Comparison of ENCODE assay signal across 20 cellular contexts in the genomic region with DNA sequence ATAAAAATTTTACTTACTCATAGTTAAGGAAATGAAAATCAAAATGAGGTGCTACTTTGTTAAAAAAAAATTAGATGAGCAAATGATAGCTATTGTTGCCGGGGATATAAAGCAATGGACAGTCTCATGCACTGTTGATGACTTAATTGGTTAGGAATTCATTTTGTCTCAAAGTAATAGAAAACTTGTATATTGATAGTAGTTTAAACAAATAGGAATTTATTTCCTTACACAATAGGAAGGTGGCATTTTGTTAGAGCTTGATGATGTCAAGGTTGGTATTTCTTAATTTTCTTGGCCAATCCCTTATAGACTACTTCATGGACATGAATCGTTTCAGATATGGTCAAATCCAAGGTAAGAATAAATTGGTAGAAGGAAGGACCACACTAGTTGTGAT. TPM values are rescaled to one million over a fixed set of nuclear protein-coding genes. Genes with fewer than 3 reads are reported as not detected.
DNase-seq lines count a peak whose midpoint lies in the region; ATAC-seq, FAIRE-seq and TF ChIP-seq lines count a peak whose summit lies in the region.
"Had no signal": no experiment of that assay in that cellular context is flagged by ENCODE, and none has a peak within 500 bp of the region (broad histone marks: within the 10 kb centered on the region; RNA-seq: fewer than 3 reads in every experiment).

No MANE protein-coding gene starts in this region.

- 72 to 76% methylated on average over 2 of the region's 2 CpGs for WGBS in pancreas, 2 donors

- H3K27ac ChIP-seq in PC-3 (ENCODE audit: low read length): no peak overlapping the region
- peak overlapping the region; percentile 17 for H3K27ac ChIP-seq in epithelial cell of prostate
- H3K27ac ChIP-seq in pancreas: no peak overlapping the region
- H3K27ac ChIP-seq: ascending aorta; BLaER1 treated with 17β-estradiol and CSF1 and Interleukin-3, amounts not matched to agents 10 nM and 100 nM; tibial nerve had no signal

- H3K9me3 ChIP-seq in PC-3 (ENCODE audit: low read length) (no peaks in the 10 kb centered on the region), pancreas (no peaks in the 10 kb centered on the region)
- H3K9me3 ChIP-seq: ascending aorta; BLaER1 treated with 17β-estradiol and CSF1 and Interleukin-3, amounts not matched to agents 10 nM and 100 nM; tibial nerve had no signal

- TF ChIP-seq CTCF in PC-3 (conservative IDR thresholded peaks at IDR 0.05; ENCODE audit: low read depth, low read length) (no peak), pancreas (IDR thresholded peaks at IDR 0.05) (no peak)

- ATAC-seq in PC-3 (no peak), pancreas (no peak)
- ATAC-seq: HCT116, left colon, natural killer cell had no signal

- DNase-seq in GM04503 (ENCODE audit: low read depth) (peak; percentile 11), PC-3 (peak; percentile 32), epithelial cell of prostate (ENCODE audit: low read depth, low spot score) (no peak), pancreas (no peak), NCI-H1417 (lab: John Stamatoyannopoulos, UW) (no peak), D341Med (ENCODE audit: low spot score) (no peak), islet precursor cell (no peak)
- DNase-seq: activated CD4-positive, alpha-beta T cell treated with anti-CD3 and anti-CD28 coated beads for 48 hours; endodermal cell; left colon; natural killer cell; NCI-H1105 treated with DMSO at 0.1 percent for 48 hours; NCI-H524 treated with DMSO at 0.1 percent for 48 hours; posterior cingulate gyrus; SHP77 had no signal

- no peak overlapping the region for H2AFZ ChIP-seq in PC-3 (ENCODE audit: low read length)

- CTCF ChIA-PET in PC-3 (lab: Charles Lee): no interaction called here

- intact Hi-C loops in PC-3 (cut with micrococcal nuclease): no loop called here
- intact Hi-C loops in pancreas (cut with DNase I): no loop called here

- no peak overlapping the region for H3K9ac ChIP-seq in PC-3 (ENCODE audit: low read length)
- H3K9ac ChIP-seq: BLaER1 treated with 17β-estradiol and CSF1 and Interleukin-3, amounts not matched to agents 10 nM and 100 nM had no signal

- H3K4me3 ChIP-seq in PC-3 (ENCODE audit: low read length) (no peak overlapping the region), pancreas (no peak overlapping the region)
- H3K4me3 ChIP-seq: ascending aorta; BLaER1 treated with 17β-estradiol and CSF1 and Interleukin-3, amounts not matched to agents 10 nM and 100 nM; tibial nerve had no signal

- BruUV-seq in PC-3 (replicated peaks; lab: Mats Ljungman, UMichigan): no TSS peak

- peaks cover 90% of the 10 kb centered on the region for H3K79me2 ChIP-seq in PC-3 (ENCODE audit: low read length)

- no peaks in the 10 kb centered on the region for H3K27me3 ChIP-seq in PC-3 (ENCODE audit: low read length)
- no peaks in the 10 kb centered on the region for H3K27me3 ChIP-seq in pancreas
- H3K27me3 ChIP-seq: ascending aorta; BLaER1 treated with 17β-estradiol and CSF1 and Interleukin-3, amounts not matched to agents 10 nM and 100 nM; tibial nerve had no signal

- POLR2A ChIA-PET in PC-3 (lab: Charles Lee; ENCODE audit: unreplicated experiment): no interaction called here

- peaks cover 19% of the 10 kb centered on the region for H3K36me3 ChIP-seq in PC-3 (ENCODE audit: low read depth, low read length)
- H3K36me3 ChIP-seq in pancreas: peaks cover 0 to 4% (median 0%) of the 10 kb centered on the region in 3 donors

- peaks cover 50% of the 10 kb centered on the region for H3K4me1 ChIP-seq in PC-3 (ENCODE audit: insufficient read depth, low read length)
- H3K4me1 ChIP-seq in pancreas: peaks cover 10 to 24% (median 20%) of the 10 kb centered on the region in 3 donors

- no peak overlapping the region for H3K4me2 ChIP-seq in PC-3 (ENCODE audit: low read length)
- H3K4me2 ChIP-seq: BLaER1 treated with 17β-estradiol and CSF1 and Interleukin-3, amounts not matched to agents 10 nM and 100 nM had no signal

- H3K9me2 ChIP-seq in PC-3 (replicated peaks; ENCODE audit: low read length): no peaks in the 10 kb centered on the region

- H4K20me1 ChIP-seq in PC-3 (ENCODE audit: low read length): peaks cover 47% of the 10 kb centered on the region

- peak; percentile 47 for FAIRE-seq in pancreas (lab: Jason Lieb, UNC)
- FAIRE-seq: frontal cortex had no signal

- H3F3A ChIP-seq in PC-3 (ENCODE audit: low read length, unreplicated experiment): peaks cover 3% of the 10 kb centered on the region

RNA-seq across cellular contexts. Expression of a gene that starts 7.8 kb away (rescaled TPM):
- total RNA-seq in PC-3 (2014; rRNA removed) (16.9 and 19.2 TPM in 2 replicates), pancreas (10 to 100 TPM; 13.2 to 25.4 (median 22.2) TPM)
- polyA plus RNA-seq in pancreas: 10 to 100 TPM; 27.0 to 36.8 TPM

RNA-seq across cellular contexts. Expression of a gene that starts 42.6 kb away (rescaled TPM):
- 48.0 and 53.7 TPM in 2 replicates for total RNA-seq in PC-3 (2014; rRNA removed)
- total RNA-seq in pancreas: 10 to 100 TPM; 11.0 to 28.4 (median 13.9) TPM
- polyA plus RNA-seq in pancreas: 10 to 100 TPM; 44.6 to 65.3 TPM

RNA-seq across cellular contexts. Expression of a gene that starts 44.0 kb away (rescaled TPM):
- total RNA-seq in PC-3 (2014; rRNA removed): 11.7 and 15.6 TPM in 2 replicates
- total RNA-seq in pancreas: 1 to 10 TPM; 1.7 to 3.8 (median 2.1) TPM
- polyA plus RNA-seq in pancreas: 1 to 10 TPM; 1.7 to 1.8 TPM

Comparison
In these comparisons a context has a peak if more than half of its experiments do, and no peak if none do; other contexts are left out.
1. DNase-seq: peak in GM04503 (single experiment) and PC-3 (single experiment); none in epithelial cell of prostate (single experiment), pancreas (0 of 6), NCI-H1417 (0 of 3), D341Med (single experiment) and islet precursor cell (single experiment).